ENCODE assay signal across 8 cellular contexts in the genomic region with DNA sequence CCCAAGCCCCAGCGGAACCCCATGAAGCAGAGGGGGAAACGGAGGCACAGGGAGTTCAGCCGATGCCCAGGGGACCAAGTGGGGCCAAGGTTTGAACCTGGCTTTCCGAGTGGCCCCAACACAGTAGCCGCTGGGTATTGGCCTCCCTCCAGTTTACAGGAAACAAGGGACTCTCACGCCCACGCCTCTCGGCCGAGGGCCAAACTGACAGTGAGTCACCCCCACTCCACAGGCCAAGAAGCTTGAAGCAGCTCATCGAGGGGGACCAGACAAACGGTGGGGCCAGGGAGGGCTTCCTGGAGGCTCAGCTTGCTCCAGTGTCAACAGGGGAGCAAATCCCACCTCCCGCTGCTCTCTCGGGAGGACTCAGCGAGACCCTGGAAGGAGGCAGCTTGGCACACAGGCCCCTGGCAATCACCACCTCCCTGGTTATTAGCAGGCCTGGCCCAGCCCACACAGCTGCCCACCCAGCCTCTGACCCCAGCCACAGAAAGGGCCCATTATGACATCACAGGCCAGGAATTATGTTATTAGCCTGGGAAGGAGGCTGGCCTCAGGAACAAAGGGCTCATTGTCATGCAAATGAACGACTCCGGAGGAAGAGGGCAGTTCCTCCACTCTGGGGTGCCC. TPM values are rescaled to one million over a fixed set of nuclear protein-coding genes. Genes with fewer than 3 reads are reported as not detected.
DNase-seq lines count a peak whose midpoint lies in the region; ATAC-seq and TF ChIP-seq lines count a peak whose summit lies in the region.

No MANE protein-coding gene starts in this region.

- H3K27ac ChIP-seq in ascending aorta (peak overlapping the region; percentile 28 to 36), right cardiac atrium (ENCODE audit: low read length) (peak overlapping the region; percentile 67)

- peaks cover 23 to 60% of the 10 kb centered on the region in 2 donors for H3K4me1 ChIP-seq in ascending aorta
- peaks cover 30% of the 10 kb centered on the region for H3K4me1 ChIP-seq in right cardiac atrium (ENCODE audit: control insufficient read depth, insufficient read depth, low read length)

- DNase-seq in ACHN (peak; percentile 97), MG63 (peak; percentile 97), ascending aorta (ENCODE audit: low spot score in 2 of 2) (peak; percentile 57 to 93), right cardiac atrium (peak; percentile 96), pulmonary artery endothelial cell (ENCODE audit: low read depth, low spot score) (peak; percentile 91), NOMO-1 treated with dmso at 0.1 percent for 144 hours (lab: John Stamatoyannopoulos, UW; ENCODE audit: unreplicated experiment) (no peak)

- TF ChIP-seq CTCF in ascending aorta (IDR thresholded peaks at IDR 0.05), result no peak

- peak; percentile 14 to 69 for ATAC-seq in right cardiac atrium
- ATAC-seq in HG02610 (IDR thresholded peaks at IDR 0.05; ENCODE audit: unreplicated experiment), result no peak
- no peak for ATAC-seq in HG02798 (IDR thresholded peaks at IDR 0.05; ENCODE audit: poor library complexity, unreplicated experiment)

- H3K36me3 ChIP-seq in MG63 (peaks cover 40% of the 10 kb centered on the region), ascending aorta (no peaks in the 10 kb centered on the region)

- H3K9me3 ChIP-seq in MG63 (no peaks in the 10 kb centered on the region), ascending aorta (no peaks in the 10 kb centered on the region), right cardiac atrium (ENCODE audit: control insufficient read depth, low read length) (no peaks in the 10 kb centered on the region)

- 17% methylated on average over 16 of the region's 16 CpGs for WGBS in right cardiac atrium

- no peaks in the 10 kb centered on the region for H3K27me3 ChIP-seq in MG63
- no peaks in the 10 kb centered on the region for H3K27me3 ChIP-seq in ascending aorta
- no peaks in the 10 kb centered on the region for H3K27me3 ChIP-seq in right cardiac atrium (ENCODE audit: control insufficient read depth, insufficient read depth)

- H3K4me3 ChIP-seq in MG63 (no peak overlapping the region), ascending aorta (no peak overlapping the region), right cardiac atrium (ENCODE audit: low read length) (no peak overlapping the region)

- intact Hi-C loops in ascending aorta (cut with DNase I) (no loop called here), right cardiac atrium (cut with DNase I) (loop anchor here in 2 of 4 donors (10.0 kb wide), 2 partner anchors 148 to 252 kb away; no protein-coding TSS in a partner anchor)

- in situ Hi-C loops in ACHN (cut with HindIII; ENCODE audit: low pct_ligation_motif_present, low pct_unique_long_range_greater_than_20kb, low sequenced_read_pairs), result no loop called here

RNA-seq across cellular contexts. Expression of a gene that starts 54.6 kb away (rescaled TPM):
- total RNA-seq in MG63 (2014; rRNA removed; shearing (Covaris generic); ENCODE audit: low replicate concordance), result 17.0 and 32.9 TPM in 2 replicates
- 134 TPM for total RNA-seq in ascending aorta
- 100 to 1,000 TPM; 137 to 166 (median 146) TPM for total RNA-seq in right cardiac atrium
- polyA plus RNA-seq in right cardiac atrium, result 66.4 TPM
- total RNA-seq in pulmonary artery endothelial cell, result 37.2 and 43.5 TPM in 2 replicates

Comparison
In these comparisons a context has a peak if more than half of its experiments do, and no peak if none do; other contexts are left out.
1. ATAC-seq: peak in right cardiac atrium (2 of 2); none in HG02610 (single experiment) and HG02798 (single experiment).